15 cellular contexts compared by ENCODE assay signal in the genomic region with DNA sequence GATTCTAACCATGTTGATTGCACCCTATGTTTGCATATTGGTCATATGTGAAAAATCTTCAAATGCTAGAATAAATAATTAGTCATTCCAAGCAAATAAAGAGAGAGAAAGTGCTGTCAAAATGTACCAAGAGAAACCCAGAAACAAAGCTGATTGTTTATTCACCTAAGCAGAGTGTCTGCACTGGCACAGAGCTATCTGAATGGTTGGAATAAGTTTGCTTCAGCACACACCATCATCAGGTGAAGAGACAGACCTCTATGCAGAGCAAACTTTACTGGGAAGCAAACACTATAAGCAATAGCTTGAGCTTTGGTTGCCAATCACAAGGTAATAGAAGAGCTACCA. TPM values are rescaled to one million over a fixed set of nuclear protein-coding genes. Genes with fewer than 3 reads are reported as not detected.
"Had no signal": no experiment of that assay in that cellular context is flagged by ENCODE, and none has a peak within 500 bp of the region (broad histone marks: within the 10 kb centered on the region; RNA-seq: fewer than 3 reads in every experiment).

No MANE protein-coding gene starts in this region.

- H3K27me3 ChIP-seq: esophagus squamous epithelium, ovary, tibial nerve had no signal

- ATAC-seq: activated CD4-positive, CD25-positive, alpha-beta regulatory T cell treated with anti-CD3 and anti-CD28 coated beads, Interleukin-2, amount 50 U/mL, for 24 hours; stimulated activated naive B cell treated with anti-CD40 and anti-IgM and Interleukin-4, amounts not matched to agents 10 μg/mL and 1 μg/mL and 100 μg/mL, for 72 hours had no signal

- H3K4me3 Mint-ChIP-seq: activated naive CD4-positive, alpha-beta T cell treated with anti-CD3 and anti-CD28 coated beads, Interleukin-2, amount 50 U/mL, for 24 hours; brain; stimulated activated naive B cell treated with anti-CD40 and anti-IgM and Interleukin-4, amounts not matched to agents 10 μg/mL and 1 μg/mL and 100 μg/mL, for 72 hours; T-helper 2 cell treated with Interferon-gamma antibody and Interleukin-4, amounts not matched to agents 5 μg/mL and 100 μg/mL, for 36 hours had no signal

- H3K36me3 ChIP-seq: esophagus squamous epithelium, left ventricle myocardium inferior, ovary, tibial nerve had no signal

- H3K9me3 Mint-ChIP-seq: activated naive CD4-positive, alpha-beta T cell treated with anti-CD3 and anti-CD28 coated beads, Interleukin-2, amount 50 U/mL, for 24 hours; brain; stimulated activated naive B cell treated with anti-CD40 and anti-IgM and Interleukin-4, amounts not matched to agents 10 μg/mL and 1 μg/mL and 100 μg/mL, for 72 hours; T-helper 2 cell treated with Interferon-gamma antibody and Interleukin-4, amounts not matched to agents 5 μg/mL and 100 μg/mL, for 36 hours had no signal

- H3K4me1 Mint-ChIP-seq: activated naive CD4-positive, alpha-beta T cell treated with anti-CD3 and anti-CD28 coated beads, Interleukin-2, amount 50 U/mL, for 24 hours; stimulated activated naive B cell treated with anti-CD40 and anti-IgM and Interleukin-4, amounts not matched to agents 10 μg/mL and 1 μg/mL and 100 μg/mL, for 72 hours had no signal

- H3K36me3 Mint-ChIP-seq: activated naive CD4-positive, alpha-beta T cell treated with anti-CD3 and anti-CD28 coated beads, Interleukin-2, amount 50 U/mL, for 24 hours; brain; stimulated activated naive B cell treated with anti-CD40 and anti-IgM and Interleukin-4, amounts not matched to agents 10 μg/mL and 1 μg/mL and 100 μg/mL, for 72 hours had no signal

- H3K9me3 ChIP-seq: esophagus squamous epithelium, left ventricle myocardium inferior, ovary, tibial nerve had no signal

- H3K27me3 Mint-ChIP-seq: activated naive CD4-positive, alpha-beta T cell treated with anti-CD3 and anti-CD28 coated beads, Interleukin-2, amount 50 U/mL, for 24 hours; brain; stimulated activated naive B cell treated with anti-CD40 and anti-IgM and Interleukin-4, amounts not matched to agents 10 μg/mL and 1 μg/mL and 100 μg/mL, for 72 hours had no signal

- H3K4me3 ChIP-seq: esophagus squamous epithelium, left ventricle myocardium inferior, ovary, smooth muscle cell, tibial nerve had no signal

- H3K4me1 ChIP-seq: tibial nerve had no signal

- H3K27ac ChIP-seq: esophagus squamous epithelium, left ventricle myocardium inferior, ovary, tibial nerve had no signal

- H3K27ac Mint-ChIP-seq: activated naive CD4-positive, alpha-beta T cell treated with anti-CD3 and anti-CD28 coated beads, Interleukin-2, amount 50 U/mL, for 24 hours; brain; stimulated activated naive B cell treated with anti-CD40 and anti-IgM and Interleukin-4, amounts not matched to agents 10 μg/mL and 1 μg/mL and 100 μg/mL, for 72 hours; T-helper 2 cell treated with Interferon-gamma antibody and Interleukin-4, amounts not matched to agents 5 μg/mL and 100 μg/mL, for 36 hours had no signal

- DNase-seq: cerebellar nuclear complex; esophagus squamous epithelium; foreskin fibroblast; glutamatergic neuron; left ventricle myocardium inferior; ovary; stimulated activated naive B cell treated with anti-CD40 and anti-IgM and Interleukin-4, amounts not matched to agents 10 μg/mL and 1 μg/mL and 100 μg/mL, for 72 hours had no signal

RNA-seq across cellular contexts. Expression of gene DSG4, which starts 25.4 kb away (rescaled TPM):
- total RNA-seq: dermis microvascular lymphatic vessel endothelial cell, esophagus squamous epithelium, left ventricle myocardium inferior, ovary, subcutaneous adipose tissue, tibial nerve had no signal

RNA-seq across cellular contexts. Expression of gene DSG3, which starts 45.5 kb away (rescaled TPM):
- total RNA-seq: dermis microvascular lymphatic vessel endothelial cell, left ventricle myocardium inferior, subcutaneous adipose tissue, tibial nerve had no signal
